ENCODE assay signal across 8 cellular contexts in the genomic region with DNA sequence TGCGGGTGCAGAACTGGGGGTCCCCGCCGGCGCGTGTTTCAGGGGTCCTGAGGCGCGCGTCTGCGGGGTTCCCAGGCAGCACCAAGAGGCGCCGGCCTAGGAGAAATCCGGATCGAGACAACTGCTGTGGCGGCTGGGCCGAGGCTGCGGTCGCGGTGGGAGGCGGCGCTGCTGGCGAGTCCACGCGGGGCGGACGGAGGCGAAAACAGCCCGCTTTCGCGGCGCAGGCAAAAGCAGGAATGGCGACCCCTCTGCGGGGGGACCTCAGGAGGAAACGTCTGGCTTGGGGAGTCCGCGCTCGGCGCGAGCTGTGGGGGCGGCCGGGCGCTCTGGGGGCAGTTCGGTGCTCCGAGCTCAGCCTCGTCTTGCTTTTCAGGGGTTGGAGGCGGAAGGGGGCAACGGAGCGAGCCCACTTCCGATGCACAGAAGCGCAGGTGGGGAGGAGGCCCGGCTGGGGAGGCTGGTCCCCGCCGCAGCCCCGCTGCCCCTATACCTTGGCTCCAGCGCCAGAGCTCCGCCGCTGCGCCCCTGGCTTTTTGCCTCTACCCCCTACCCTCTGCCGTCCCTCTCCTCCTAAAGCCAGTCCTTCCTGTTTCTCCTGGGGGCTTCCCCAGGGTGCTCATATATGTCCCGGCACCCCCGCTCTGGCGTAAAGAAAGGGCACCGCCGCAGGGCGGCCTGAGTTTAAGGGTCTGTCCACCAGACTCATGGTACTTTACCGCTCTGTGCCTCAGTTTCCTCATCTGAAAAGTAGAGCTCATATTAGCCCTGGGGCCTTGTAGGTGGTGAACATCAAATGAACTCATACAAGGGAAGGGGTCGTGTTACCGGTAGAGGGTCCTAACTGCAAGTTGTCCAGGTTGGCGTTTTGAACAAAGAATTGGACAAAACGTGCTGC.
DNase-seq lines count a peak whose midpoint lies in the region; ATAC-seq and TF ChIP-seq lines count a peak whose summit lies in the region.

No MANE protein-coding gene starts in this region.

- peak; percentile 28 for DNase-seq in T-helper 2 cell treated with Interferon-gamma antibody and Interleukin-4, amounts not matched to agents 5 μg/mL and 100 μg/mL, for 36 hours (ENCODE audit: low spot score)
- DNase-seq in cerebellum (ENCODE audit: low spot score) (peak; percentile 18), left lobe of liver (ENCODE audit: low spot score) (peak; percentile 58), NCI-H1930 (lab: John Stamatoyannopoulos, UW) (no peak)
- peak; percentile 51 for DNase-seq in stimulated activated naive B cell treated with anti-CD40 and anti-IgM and Interleukin-4, amounts not matched to agents 10 μg/mL and 1 μg/mL and 100 μg/mL, for 72 hours

- H3K4me3 Mint-ChIP-seq in T-helper 2 cell treated with Interferon-gamma antibody and Interleukin-4, amounts not matched to agents 5 μg/mL and 100 μg/mL, for 36 hours, result peak overlapping the region; percentile 95
- peak overlapping the region; percentile 96 to 99 for H3K4me3 Mint-ChIP-seq in stimulated activated naive B cell treated with anti-CD40 and anti-IgM and Interleukin-4, amounts not matched to agents 10 μg/mL and 1 μg/mL and 100 μg/mL, for 72 hours

- H3K4me1 Mint-ChIP-seq in T-helper 2 cell treated with Interferon-gamma antibody and Interleukin-4, amounts not matched to agents 5 μg/mL and 100 μg/mL, for 36 hours (ENCODE audit: low read depth), result peaks cover 21% of the 10 kb centered on the region
- peaks cover 19 to 25% of the 10 kb centered on the region in 2 donors for H3K4me1 Mint-ChIP-seq in stimulated activated naive B cell treated with anti-CD40 and anti-IgM and Interleukin-4, amounts not matched to agents 10 μg/mL and 1 μg/mL and 100 μg/mL, for 72 hours

- ATAC-seq in HG02981 (IDR thresholded peaks at IDR 0.05; ENCODE audit: unreplicated experiment) (peak; percentile 35), left lobe of liver (peak; percentile 42), HG03039 (IDR thresholded peaks at IDR 0.05; ENCODE audit: unreplicated experiment) (no peak)
- ATAC-seq in stimulated activated naive B cell treated with anti-CD40 and anti-IgM and Interleukin-4, amounts not matched to agents 10 μg/mL and 1 μg/mL and 100 μg/mL, for 72 hours (replicated peaks), result peak; percentile 58 to 63

- H3K36me3 Mint-ChIP-seq in T-helper 2 cell treated with Interferon-gamma antibody and Interleukin-4, amounts not matched to agents 5 μg/mL and 100 μg/mL, for 36 hours (ENCODE audit: low read depth), result peaks cover 5% of the 10 kb centered on the region
- H3K36me3 Mint-ChIP-seq in stimulated activated naive B cell treated with anti-CD40 and anti-IgM and Interleukin-4, amounts not matched to agents 10 μg/mL and 1 μg/mL and 100 μg/mL, for 72 hours, result peaks cover 0 to 7% of the 10 kb centered on the region in 2 donors

- H3K27me3 Mint-ChIP-seq in T-helper 2 cell treated with Interferon-gamma antibody and Interleukin-4, amounts not matched to agents 5 μg/mL and 100 μg/mL, for 36 hours (ENCODE audit: low read depth), result peaks cover 15% of the 10 kb centered on the region
- no peaks in the 10 kb centered on the region for H3K27me3 Mint-ChIP-seq in stimulated activated naive B cell treated with anti-CD40 and anti-IgM and Interleukin-4, amounts not matched to agents 10 μg/mL and 1 μg/mL and 100 μg/mL, for 72 hours

- TF ChIP-seq POLR2A in GM15510 (IDR thresholded peaks at IDR 0.05; ENCODE audit: borderline replicate concordance, extremely low read depth, insufficient read length), result peak; percentile 34

- H3K9me3 Mint-ChIP-seq in T-helper 2 cell treated with Interferon-gamma antibody and Interleukin-4, amounts not matched to agents 5 μg/mL and 100 μg/mL, for 36 hours, result peaks cover 5% of the 10 kb centered on the region
- H3K9me3 Mint-ChIP-seq in stimulated activated naive B cell treated with anti-CD40 and anti-IgM and Interleukin-4, amounts not matched to agents 10 μg/mL and 1 μg/mL and 100 μg/mL, for 72 hours, result peaks cover 7 to 11% of the 10 kb centered on the region in 2 donors

- H3K27ac Mint-ChIP-seq in T-helper 2 cell treated with Interferon-gamma antibody and Interleukin-4, amounts not matched to agents 5 μg/mL and 100 μg/mL, for 36 hours, result peak overlapping the region; percentile 85
- peak overlapping the region; percentile 98 for H3K27ac Mint-ChIP-seq in stimulated activated naive B cell treated with anti-CD40 and anti-IgM and Interleukin-4, amounts not matched to agents 10 μg/mL and 1 μg/mL and 100 μg/mL, for 72 hours

Comparison
In these comparisons a context has a peak if more than half of its experiments do, and no peak if none do; other contexts are left out.
1. DNase-seq: peak in T-helper 2 cell treated with Interferon-gamma antibody and Interleukin-4, amounts not matched to agents 5 μg/mL and 100 μg/mL, for 36 hours (single experiment), cerebellum (single experiment), left lobe of liver (single experiment) and stimulated activated naive B cell treated with anti-CD40 and anti-IgM and Interleukin-4, amounts not matched to agents 10 μg/mL and 1 μg/mL and 100 μg/mL, for 72 hours (single experiment); none in NCI-H1930 (0 of 2).